Comparison of ENCODE assay signal across 29 cellular contexts in genomic region chr22:23102002-23102655, GRCh38. TPM values are rescaled to one million over a fixed set of nuclear protein-coding genes. Genes with fewer than 3 reads are reported as not detected.
"Had no signal": no experiment of that assay in that cellular context is flagged by ENCODE, and none has a peak within 500 bp of the region (broad histone marks: within the 10 kb centered on the region; RNA-seq: fewer than 3 reads in every experiment).

No MANE protein-coding gene starts in this region.

- H3K27me3 Mint-ChIP-seq: activated CD8-positive, alpha-beta T cell treated with anti-CD3 and anti-CD28 coated beads for 36 hours; activated naive CD4-positive, alpha-beta T cell treated with anti-CD3 and anti-CD28 coated beads, Interleukin-2, amount 50 U/mL, for 24 hours; T-cell had no signal

- H3K27ac ChIP-seq: ascending aorta, body of pancreas, SK-N-MC had no signal

- H3K4me1 Mint-ChIP-seq: activated naive CD4-positive, alpha-beta T cell treated with anti-CD3 and anti-CD28 coated beads, Interleukin-2, amount 50 U/mL, for 24 hours; T-cell had no signal

- H3K36me3 ChIP-seq: ascending aorta, MG63 had no signal

- H3K9me3 ChIP-seq: ascending aorta, body of pancreas, MG63 had no signal

- DNase-seq: activated CD4-positive, alpha-beta T cell treated with anti-CD3 and anti-CD28 coated beads for 4 hours; activated CD8-positive, alpha-beta memory T cell treated with anti-CD3 and anti-CD28 coated beads, Interleukin-2, amount 50 U/mL, for 48 hours; activated CD8-positive, alpha-beta T cell treated with anti-CD3 and anti-CD28 coated beads for 36 hours; activated naive CD4-positive, alpha-beta T cell; activated T-cell treated with anti-CD3 and anti-CD28 coated beads, Interleukin-2, amount 50 U/mL, for 1 hour; body of pancreas; IMR-90; KG1; MG63; MV-4-11; NCI-H1092 treated with DMSO at 0.1 percent for 48 hours; NCI-H1417 treated with DMSO at 0.1 percent for 48 hours; NCI-H1694; NCI-H2029; NCI-H2107; NCI-H2171 treated with DMSO at 0.1 percent for 48 hours; NCI-H226; NCI-H526; NCI-H82; T-cell had no signal

- H3K36me3 Mint-ChIP-seq: activated naive CD4-positive, alpha-beta T cell treated with anti-CD3 and anti-CD28 coated beads, Interleukin-2, amount 50 U/mL, for 24 hours; T-cell had no signal

- H3K9me3 Mint-ChIP-seq: activated CD8-positive, alpha-beta T cell treated with anti-CD3 and anti-CD28 coated beads for 36 hours; activated naive CD4-positive, alpha-beta T cell treated with anti-CD3 and anti-CD28 coated beads, Interleukin-2, amount 50 U/mL, for 24 hours; T-cell had no signal

- H3K27me3 ChIP-seq: ascending aorta, body of pancreas, MG63 had no signal

- H3K4me3 ChIP-seq: ascending aorta, body of pancreas, MG63, SK-N-MC had no signal

- H3K4me3 Mint-ChIP-seq: activated CD8-positive, alpha-beta T cell treated with anti-CD3 and anti-CD28 coated beads for 36 hours; activated naive CD4-positive, alpha-beta T cell treated with anti-CD3 and anti-CD28 coated beads, Interleukin-2, amount 50 U/mL, for 24 hours; T-cell had no signal

- ATAC-seq: activated CD4-positive, CD25-positive, alpha-beta regulatory T cell treated with anti-CD3 and anti-CD28 coated beads, Interleukin-2, amount 50 U/mL, for 24 hours; activated CD8-positive, alpha-beta T cell treated with anti-CD3 and anti-CD28 coated beads for 36 hours; body of pancreas; Right ventricle myocardium inferior; T-cell had no signal

- H3K27ac Mint-ChIP-seq: activated CD8-positive, alpha-beta T cell treated with anti-CD3 and anti-CD28 coated beads for 36 hours; activated naive CD4-positive, alpha-beta T cell treated with anti-CD3 and anti-CD28 coated beads, Interleukin-2, amount 50 U/mL, for 24 hours; T-cell had no signal

RNA-seq across cellular contexts. Expression of gene RSPH14, which starts 39.7 kb away (rescaled TPM):
- total RNA-seq: activated CD8-positive, alpha-beta T cell treated with anti-CD3 and anti-CD28 coated beads for 36 hours; ascending aorta; bronchial epithelial cell; IMR-90; NCI-H460; Right ventricle myocardium inferior; RPMI7951; T-helper 2 cell treated with Interferon-gamma antibody and Interleukin-4, amounts not matched to agents 100 ng/mL and 5 ng/mL, for 36 hours had no signal
- polyA plus RNA-seq: IMR-90 had no signal

RNA-seq across cellular contexts. Expression of gene RAB36, which starts 43.1 kb away (rescaled TPM):
- total RNA-seq: T-helper 2 cell treated with Interferon-gamma antibody and Interleukin-4, amounts not matched to agents 100 ng/mL and 5 ng/mL, for 36 hours had no signal
